In the genomic region with DNA sequence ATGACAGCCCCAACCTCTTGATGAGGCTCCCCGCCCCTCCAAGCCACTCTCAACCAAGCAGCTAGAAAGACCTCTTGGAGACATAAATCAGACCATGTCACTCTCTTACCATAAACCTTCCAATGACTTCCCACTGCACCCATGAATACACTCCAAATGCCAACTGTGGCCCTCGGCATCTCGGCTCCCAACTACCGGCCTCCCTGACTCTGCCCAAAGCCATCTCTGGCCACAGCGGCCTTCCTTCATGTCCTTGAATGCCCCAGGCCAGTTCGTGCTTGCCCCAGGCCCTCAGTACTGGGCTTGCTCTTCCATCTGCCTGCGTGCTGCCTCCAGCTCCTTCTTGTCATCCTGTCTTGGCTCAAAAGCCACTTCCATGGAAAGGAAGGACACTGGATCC, we compare ENCODE assay signal across 37 cellular contexts. TPM values are rescaled to one million over a fixed set of nuclear protein-coding genes. Genes with fewer than 3 reads are reported as not detected.
"Had no signal": no experiment of that assay in that cellular context is flagged by ENCODE, and none has a peak within 500 bp of the region (broad histone marks: within the 10 kb centered on the region; RNA-seq: fewer than 3 reads in every experiment).

No MANE protein-coding gene starts in this region.

- DNase-seq: activated CD4-positive, alpha-beta memory T cell treated with anti-CD3 and anti-CD28 coated beads for 36 hours; activated CD4-positive, alpha-beta T cell treated with anti-CD3 and anti-CD28 coated beads for 36 hours; activated CD4-positive, alpha-beta T cell treated with anti-CD3 and anti-CD28 coated beads, Interleukin-2, amount 10 ng/mL, durations not matched to agents 24 days and 14 days; activated CD4-positive, CD25-positive, alpha-beta regulatory T cell; activated CD4-positive, CD25-positive, alpha-beta regulatory T cell treated with anti-CD3 and anti-CD28 coated beads, Interleukin-2, amount 50 U/mL, for 72 hours; activated CD8-positive, alpha-beta memory T cell treated with anti-CD3 and anti-CD28 coated beads, Interleukin-2, amount 10 ng/mL, durations not matched to agents 7 days and 5 days; activated CD8-positive, alpha-beta memory T cell treated with anti-CD3 and anti-CD28 coated beads, Interleukin-2, amount 50 U/mL, for 4 hours; activated CD8-positive, alpha-beta T cell treated with anti-CD3 and anti-CD28 coated beads, Interleukin-2, amount 10 ng/mL, durations not matched to agents 7 days and 5 days; activated effector memory CD4-positive, alpha-beta T cell treated with anti-CD3 and anti-CD28 coated beads, Interleukin-2, amount 50 U/mL, for 16 hours; activated naive CD4-positive, alpha-beta T cell treated with anti-CD3 and anti-CD28 coated beads for 36 hours; activated naive CD8-positive, alpha-beta T cell treated with anti-CD3 and anti-CD28 coated beads for 36 hours; activated naive CD8-positive, alpha-beta T cell treated with anti-CD3 and anti-CD28 coated beads, Interleukin-2, amount 50 U/mL, for 24 hours; activated T-cell treated with anti-CD3 and anti-CD28 coated beads, Interleukin-2, amount 50 U/mL, for 1 hour; activated T-cell treated with anti-CD3 and anti-CD28 coated beads, Interleukin-2, amount 50 U/mL, for 48 hours; adrenal gland; amygdala; cortex of kidney; dermis blood vessel endothelial cell; effector CD4-positive, alpha-beta T cell; effector memory CD8-positive, alpha-beta T cell; esophagus squamous epithelium; foreskin melanocyte; head of caudate nucleus; T-cell; T-helper 9 cell had no signal

- H3K36me3 ChIP-seq: adrenal gland, esophagus squamous epithelium, gastroesophageal sphincter had no signal

- H3K9me3 ChIP-seq: adrenal gland, esophagus squamous epithelium, gastroesophageal sphincter had no signal

- H3K27me3 ChIP-seq: adrenal gland had no signal

- H3K4me3 ChIP-seq: adrenal gland, esophagus squamous epithelium, gastroesophageal sphincter had no signal

- FAIRE-seq: colon, endothelial cell of umbilical vein had no signal

- ATAC-seq: activated CD4-positive, alpha-beta T cell treated with anti-CD3 and anti-CD28 coated beads for 36 hours; activated CD8-positive, alpha-beta memory T cell treated with anti-CD3 and anti-CD28 coated beads, Interleukin-2, amount 10 ng/mL, durations not matched to agents 7 days and 5 days; activated CD8-positive, alpha-beta T cell treated with anti-CD3 and anti-CD28 coated beads, Interleukin-2, amount 10 ng/mL, durations not matched to agents 7 days and 5 days; activated naive CD8-positive, alpha-beta T cell treated with anti-CD3 and anti-CD28 coated beads, Interleukin-2, amount 50 U/mL, for 24 hours; effector memory CD8-positive, alpha-beta T cell; gastroesophageal sphincter; T-cell had no signal

- H3K4me1 ChIP-seq: adrenal gland, esophagus squamous epithelium, gastroesophageal sphincter had no signal

- H3K27ac ChIP-seq: adrenal gland, epithelial cell of prostate, esophagus squamous epithelium, gastroesophageal sphincter had no signal

RNA-seq across cellular contexts. Expression of gene HCN4, which starts 32.0 kb away (rescaled TPM):
- total RNA-seq: activated CD4-positive, alpha-beta memory T cell treated with anti-CD3 and anti-CD28 coated beads for 36 hours; activated CD4-positive, alpha-beta T cell treated with anti-CD3 and anti-CD28 coated beads for 36 hours; activated CD4-positive, alpha-beta T cell treated with anti-CD3 and anti-CD28 coated beads, Interleukin-2, amount 10 ng/mL, durations not matched to agents 24 days and 14 days; activated CD8-positive, alpha-beta memory T cell treated with anti-CD3 and anti-CD28 coated beads for 36 hours; activated CD8-positive, alpha-beta memory T cell treated with anti-CD3 and anti-CD28 coated beads, Interleukin-2, amount 10 ng/mL, durations not matched to agents 7 days and 5 days; activated CD8-positive, alpha-beta T cell treated with anti-CD3 and anti-CD28 coated beads, Interleukin-2, amount 10 ng/mL, durations not matched to agents 7 days and 5 days; activated naive CD4-positive, alpha-beta T cell treated with anti-CD3 and anti-CD28 coated beads for 36 hours; activated naive CD8-positive, alpha-beta T cell treated with anti-CD3 and anti-CD28 coated beads for 36 hours; activated T-helper 1 cell treated with anti-CD3 and anti-CD28 coated beads, Interleukin-12 subunit alpha, Interleukin-12 subunit beta, Interleukin-2, Interleukin-4 antibody, amounts not matched to agents 30 ng/mL and 10 ng/mL and 1 ng/mL, durations not matched to agents 14 hours and 24 hours and 36 hours; aorta; bronchial epithelial cell; dermis blood vessel endothelial cell; endothelial cell of umbilical vein; esophagus squamous epithelium; fibroblast of lung; fibroblast of villous mesenchyme; T-cell; T-helper 2 cell treated with Interferon-gamma antibody and Interleukin-4, amounts not matched to agents 100 ng/mL and 5 ng/mL, for 36 hours had no signal
- polyA plus RNA-seq: esophagus, fibroblast of lung had no signal
